In genomic region chr4:45475490-45475889, GRCh38 we compare ENCODE assay signal across 14 cellular contexts.
"Had no signal": no experiment of that assay in that cellular context is flagged by ENCODE, and none has a peak within 500 bp of the region (broad histone marks: within the 10 kb centered on the region; RNA-seq: fewer than 3 reads in every experiment).

No MANE protein-coding gene starts in this region.

- H3K27me3 ChIP-seq: dorsolateral prefrontal cortex, pancreas, testis had no signal

- H3K27ac Mint-ChIP-seq: activated CD4-positive, alpha-beta T cell treated with anti-CD3 and anti-CD28 coated beads for 36 hours; activated CD8-positive, alpha-beta T cell treated with anti-CD3 and anti-CD28 coated beads for 36 hours; activated naive CD8-positive, alpha-beta T cell treated with anti-CD3 and anti-CD28 coated beads, Interleukin-2, amount 10 ng/mL, durations not matched to agents 7 days and 5 days had no signal

- H3K36me3 ChIP-seq: pancreas, WERI-Rb-1 had no signal

- H3K36me3 Mint-ChIP-seq: activated naive CD8-positive, alpha-beta T cell treated with anti-CD3 and anti-CD28 coated beads, Interleukin-2, amount 10 ng/mL, durations not matched to agents 7 days and 5 days had no signal

- H3K27me3 Mint-ChIP-seq: activated CD4-positive, alpha-beta T cell treated with anti-CD3 and anti-CD28 coated beads for 36 hours; activated CD8-positive, alpha-beta T cell treated with anti-CD3 and anti-CD28 coated beads for 36 hours; activated naive CD8-positive, alpha-beta T cell treated with anti-CD3 and anti-CD28 coated beads, Interleukin-2, amount 10 ng/mL, durations not matched to agents 7 days and 5 days; stimulated activated naive CD8-positive, alpha-beta T cell treated with anti-CD3 and anti-CD28 coated beads, Interleukin-15, amount 100 ng/mL, for 72 hours had no signal

- H3K4me3 ChIP-seq: dorsolateral prefrontal cortex, pancreas, testis had no signal

- H3K4me1 Mint-ChIP-seq: activated CD4-positive, alpha-beta T cell treated with anti-CD3 and anti-CD28 coated beads for 36 hours; activated naive CD8-positive, alpha-beta T cell treated with anti-CD3 and anti-CD28 coated beads, Interleukin-2, amount 10 ng/mL, durations not matched to agents 7 days and 5 days; neural crest cell; stimulated activated naive CD8-positive, alpha-beta T cell treated with anti-CD3 and anti-CD28 coated beads, Interleukin-15, amount 100 ng/mL, for 72 hours had no signal

- H3K4me1 ChIP-seq: pancreas, testis had no signal

- H3K27ac ChIP-seq: dorsolateral prefrontal cortex, pancreas, testis, WERI-Rb-1 had no signal

- DNase-seq: activated CD4-positive, alpha-beta T cell treated with anti-CD3 and anti-CD28 coated beads for 36 hours; activated CD8-positive, alpha-beta memory T cell treated with anti-CD3 and anti-CD28 coated beads, Interleukin-2, amount 50 U/mL, for 48 hours; activated CD8-positive, alpha-beta T cell treated with anti-CD3 and anti-CD28 coated beads for 36 hours; activated naive CD8-positive, alpha-beta T cell treated with anti-CD3 and anti-CD28 coated beads, Interleukin-2, amount 10 ng/mL, durations not matched to agents 7 days and 5 days; anterior cingulate cortex; dorsolateral prefrontal cortex; pancreas; stimulated activated CD4-positive, alpha-beta T cell treated with anti-CD3 and anti-CD28 coated beads, Interleukin-4, amount 100 ng/mL, for 1 hour; stimulated activated CD8-positive, alpha-beta memory T cell treated with anti-CD3 and anti-CD28 coated beads, Interleukin-4, amount 100 ng/mL, for 48 hours; stimulated activated naive CD8-positive, alpha-beta T cell treated with anti-CD3 and anti-CD28 coated beads, Interleukin-15, amount 100 ng/mL, for 72 hours; testis; WERI-Rb-1 had no signal

- ATAC-seq: activated CD4-positive, alpha-beta T cell treated with anti-CD3 and anti-CD28 coated beads for 36 hours; activated CD8-positive, alpha-beta T cell treated with anti-CD3 and anti-CD28 coated beads for 36 hours; esophagus mucosa; pancreas; stimulated activated naive CD8-positive, alpha-beta T cell treated with anti-CD3 and anti-CD28 coated beads, Interleukin-15, amount 100 ng/mL, for 72 hours had no signal

- H3K9me3 ChIP-seq: pancreas, testis had no signal

- H3K4me3 Mint-ChIP-seq: activated CD4-positive, alpha-beta T cell treated with anti-CD3 and anti-CD28 coated beads for 36 hours; activated CD8-positive, alpha-beta T cell treated with anti-CD3 and anti-CD28 coated beads for 36 hours; activated naive CD8-positive, alpha-beta T cell treated with anti-CD3 and anti-CD28 coated beads, Interleukin-2, amount 10 ng/mL, durations not matched to agents 7 days and 5 days; neural crest cell; stimulated activated naive CD8-positive, alpha-beta T cell treated with anti-CD3 and anti-CD28 coated beads, Interleukin-15, amount 100 ng/mL, for 72 hours had no signal
